Comparison of ENCODE assay signal across 20 cellular contexts in genomic region chr2:66379473-66379872, GRCh38. TPM values are rescaled to one million over a fixed set of nuclear protein-coding genes. Genes with fewer than 3 reads are reported as not detected.
DNase-seq lines count a peak whose midpoint lies in the region; ATAC-seq, FAIRE-seq and TF ChIP-seq lines count a peak whose summit lies in the region.
"Had no signal": no experiment of that assay in that cellular context is flagged by ENCODE, and none has a peak within 500 bp of the region (broad histone marks: within the 10 kb centered on the region; RNA-seq: fewer than 3 reads in every experiment).

No MANE protein-coding gene starts in this region.

- H3K4me1 ChIP-seq in A549 (no peaks in the 10 kb centered on the region), K562 (replicated peaks in 1 of 2; ENCODE audit: control insufficient read depth in 2 of 2, insufficient read depth in 2 of 2, low read length in 2 of 2) (no peaks in the 10 kb centered on the region), aorta (ENCODE audit: control insufficient read depth in 1 of 2, insufficient read depth in 2 of 2, low read length in 2 of 2) (no peaks in the 10 kb centered on the region)
- H3K4me1 ChIP-seq: BLaER1 treated with 17β-estradiol and CSF1 and Interleukin-3, amounts not matched to agents 10 nM and 100 nM; Caco-2 had no signal

- TF ChIP-seq POLR2A in A549 (IDR thresholded peaks at IDR 0.05; ENCODE audit: low read length) (no peak), K562 (conservative IDR thresholded peaks at IDR 0.05) (no peak)

- TF ChIP-seq CTCF in A549 (IDR thresholded peaks at IDR 0.05) (no peak), K562 (IDR thresholded peaks at IDR 0.05 in 2 of 3, conservative IDR thresholded peaks at IDR 0.05 in 1 of 3; ENCODE audit: insufficient read depth in 2 of 3, low read depth in 1 of 3, low read length in 3 of 3) (no peak)

- no peak for TF ChIP-seq EP300 in A549 (IDR thresholded peaks at IDR 0.05)
- TF ChIP-seq EP300 in K562 (IDR thresholded peaks at IDR 0.05; ENCODE audit: low read length), result no peak

- intact Hi-C loops in K562 (cut with micrococcal nuclease) (no loop called here), aorta (cut with DNase I) (no loop called here)

- FAIRE-seq in A204.1 (lab: Jason Lieb, UNC), result peak; percentile 3
- FAIRE-seq in A549 (lab: Jason Lieb, UNC), result no peak
- no peak for FAIRE-seq in K562 (lab: Jason Lieb, UNC)
- FAIRE-seq in HTR-8/SVneo (lab: Jason Lieb, UNC), result no peak
- FAIRE-seq: D721Med, G401.6, GM12891, GM19239 had no signal

- no peaks in the 10 kb centered on the region for H4K20me1 ChIP-seq in K562 (replicated peaks; ENCODE audit: control insufficient read depth, insufficient read depth, low read length)
- H4K20me1 ChIP-seq: BLaER1 treated with 17β-estradiol and CSF1 and Interleukin-3, amounts not matched to agents 10 nM and 100 nM had no signal

- H3K79me2 ChIP-seq in K562 (ENCODE audit: control insufficient read depth, insufficient read depth, low read length), result no peaks in the 10 kb centered on the region

- in situ Hi-C loops in K562 (cut with MboI), result no loop called here

- ATAC-seq in A549 (no peak), K562 (no peak), aorta (ENCODE audit: low FRiP score) (no peak)
- ATAC-seq: CD8-positive, alpha-beta T cell had no signal

- TF ChIP-seq RAD21 in A549 (conservative IDR thresholded peaks at IDR 0.05 in 1 of 2, IDR thresholded peaks at IDR 0.05 in 1 of 2) (no peak), K562 (CRISPR knock-in tag; conservative IDR thresholded peaks at IDR 0.05 in 1 of 2, IDR thresholded peaks at IDR 0.05 in 1 of 2) (no peak)

- no peak overlapping the region for H3K9ac ChIP-seq in K562 (ENCODE audit: insufficient read depth in 1 of 2, low read depth in 2 of 2, low read length in 2 of 2)
- H3K9ac ChIP-seq: BLaER1 treated with 17β-estradiol and CSF1 and Interleukin-3, amounts not matched to agents 10 nM and 100 nM had no signal

- CTCF ChIA-PET in A549 (lab: Yijun Ruan, JAX), result interaction anchor here (0.8 to 1.0 kb wide), 2 partner anchors 9 to 50 kb away, joined by 3 read pairs; no protein-coding TSS in a partner anchor
- CTCF ChIA-PET in K562 (lab: Yijun Ruan, JAX; ENCODE audit: low intra/inter-chr PET ratio), result no interaction called here

- H3K9me1 ChIP-seq in K562 (ENCODE audit: control insufficient read depth, insufficient read depth, low read length), result no peaks in the 10 kb centered on the region

- no peak overlapping the region for H3K27ac ChIP-seq in A549
- no peak overlapping the region for H3K27ac ChIP-seq in K562 (ENCODE audit: extremely low read depth, low read depth, low read length)
- no peak overlapping the region for H3K27ac ChIP-seq in aorta (ENCODE audit: low read depth in 1 of 2, low read length in 2 of 2)
- H3K27ac ChIP-seq: BLaER1 treated with 17β-estradiol and CSF1 and Interleukin-3, amounts not matched to agents 10 nM and 100 nM; C4-2B had no signal

- no peaks in the 10 kb centered on the region for H3K9me3 ChIP-seq in A549
- H3K9me3 ChIP-seq in K562 (replicated peaks; ENCODE audit: control insufficient read depth, insufficient read depth, low read depth, low read length), result no peaks in the 10 kb centered on the region
- no peaks in the 10 kb centered on the region for H3K9me3 ChIP-seq in aorta (ENCODE audit: control insufficient read depth, low read length)
- H3K9me3 ChIP-seq: BLaER1 treated with 17β-estradiol and CSF1 and Interleukin-3, amounts not matched to agents 10 nM and 100 nM; Caco-2 had no signal

- POLR2A ChIA-PET in A549 (lab: Yijun Ruan, JAX) (no interaction called here), K562 (lab: Yijun Ruan, JAX) (no interaction called here)

- H3K4me2 ChIP-seq in A549 (no peak overlapping the region), K562 (ENCODE audit: insufficient read depth, low read length) (no peak overlapping the region)
- H3K4me2 ChIP-seq: BLaER1 treated with 17β-estradiol and CSF1 and Interleukin-3, amounts not matched to agents 10 nM and 100 nM had no signal

- H3K4me3 ChIP-seq in A549 (no peak overlapping the region), K562 (no peak overlapping the region), aorta (ENCODE audit: low read length in 2 of 2) (no peak overlapping the region)
- H3K4me3 ChIP-seq: BLaER1 treated with 17β-estradiol and CSF1 and Interleukin-3, amounts not matched to agents 10 nM and 100 nM had no signal

- no peaks in the 10 kb centered on the region for H3K36me3 ChIP-seq in K562 (ENCODE audit: control insufficient read depth, insufficient read depth, low read length)
- no peaks in the 10 kb centered on the region for H3K36me3 ChIP-seq in aorta (ENCODE audit: control insufficient read depth in 1 of 2, insufficient read depth in 2 of 2, low read length in 1 of 2)
- H3K36me3 ChIP-seq: BLaER1 treated with 17β-estradiol and CSF1 and Interleukin-3, amounts not matched to agents 10 nM and 100 nM had no signal

- no TSS peak for BruUV-seq in K562 (replicated peaks; lab: Mats Ljungman, UMichigan)

- DNase-seq in A549 (ENCODE audit: low read depth in 1 of 2, low spot score in 1 of 2) (no peak), K562 (ENCODE audit: extremely low read depth in 1 of 4, low spot score in 3 of 4) (no peak), 8988T (no peak), aorta (no peak), HTR-8/SVneo (ENCODE audit: insufficient read length, low spot score) (no peak)
- DNase-seq: AML-193; Caco-2; Calu3; CD4-positive, alpha-beta T cell; CD8-positive, alpha-beta T cell; DMS79 treated with DMSO at 0.1 percent for 48 hours; GF-D8 had no signal

- H3K27me3 ChIP-seq in K562 (ENCODE audit: control insufficient read depth in 2 of 2, insufficient read depth in 2 of 2, low read length in 2 of 2), result peaks cover 6 to 11% of the 10 kb centered on the region in 2 experiments; a peak in 3 of 5 replicates
- no peaks in the 10 kb centered on the region for H3K27me3 ChIP-seq in aorta (ENCODE audit: control insufficient read depth in 1 of 2, insufficient read depth in 2 of 2, low read length in 1 of 2)
- H3K27me3 ChIP-seq: BLaER1 treated with 17β-estradiol and CSF1 and Interleukin-3, amounts not matched to agents 10 nM and 100 nM had no signal

- H2AFZ ChIP-seq in K562 (ENCODE audit: low read depth, low read length), result no peak overlapping the region

TF ChIP-seq in A549, 52 proteins besides CTCF, POLR2A, EP300 and RAD21:
- TF ChIP-seq SREBF2 (IDR thresholded peaks at IDR 0.05), result no peak
- TF ChIP-seq MAFK (IDR thresholded peaks at IDR 0.05; ENCODE audit: partially characterized antibody), result peak; percentile 56

TF ChIP-seq in K562, 482 proteins besides CTCF, POLR2A, EP300 and RAD21:
- TF ChIP-seq ZNF316 (IDR thresholded peaks at IDR 0.05) (peak; percentile 66), ZNF347 (CRISPR knock-in tag; IDR thresholded peaks at IDR 0.05; ENCODE audit: low read depth) (no peak), C11orf30 (IDR thresholded peaks at IDR 0.05; ENCODE audit: low read depth) (peak; percentile 35; the same call in 1 of the 2 replicates), MAFG (tag; conservative IDR thresholded peaks at IDR 0.05) (peak; percentile 29; the same call in 1 of the 2 replicates)

RNA-seq across cellular contexts. Expression of gene MEIS1, which starts 55.5 kb away (rescaled TPM):
- polyA plus RNA-seq in A549 (2011; rRNA removed) (2.9 and 4.2 TPM in 2 replicates), A549 (2017; fragmentation: RNase III; extraction: RNeasy Plus Mini Kit Qiagen cat#74134 plus additional on column Dnase treatment) (1.9 to 2.1 TPM (median 2.0 TPM) in 3 replicates), K562 (2011; rRNA removed) (4.7 and 6.7 TPM in 2 replicates), K562 (2014; fragmentation: Illumina TruSeq; extraction: Trizol) (3.5 and 3.9 TPM in 2 replicates), K562 (2014; fragmentation: Nextera tagmentation; extraction: Ambion mirVana) (1 to 10 TPM; 2.3 to 6.7 TPM), K562 (2014; rRNA removed) (4.7 and 8.1 TPM in 2 replicates), aorta (10 to 100 TPM in 1 of 2 donors, 1 to 10 TPM in 1; 7.6 to 31.5 TPM)
- polyA plus RNA-seq in A549 (2012; cell fraction: cytosol; rRNA removed), result 0.70 and 0.97 TPM in 2 replicates
- 1.9 and 2.3 TPM in 2 replicates for polyA plus RNA-seq in A549 (2012; cell fraction: nucleus; rRNA removed)
- polyA minus RNA-seq in A549 (2011; rRNA and poly(A)+ RNA removed), result 12.2 and 12.5 TPM in 2 replicates
- total RNA-seq in K562 (2011; cell fraction: chromatin; rRNA removed; ENCODE audit: low replicate concordance), result 13.6 and 52.6 TPM in 2 replicates
- 11.7 and 15.3 TPM in 2 replicates for total RNA-seq in K562 (2011; cell fraction: nucleolus; rRNA removed)
- 23.2 and 31.9 TPM in 2 replicates for total RNA-seq in K562 (2011; cell fraction: nucleoplasm; rRNA removed)
- total RNA-seq in K562 (2014; rRNA removed) (5.6 and 7.1 TPM in 2 replicates), K562 (2014; rRNA removed; fragmentation: Illumina TruSeq; extraction: Trizol) (5.9 and 8.0 TPM in 2 replicates), K562 (2015; rRNA removed; fragmentation: Illumina TruSeq; extraction: Trizol) (7.1 and 7.5 TPM in 2 replicates), K562 (2021) (8.7 and 9.0 TPM in 2 replicates), aorta (10 to 100 TPM; 35.4 to 76.6 TPM)
- 3.0 and 4.7 TPM in 2 replicates for polyA plus RNA-seq in K562 (2011; cell fraction: cytosol; rRNA removed)
- polyA plus RNA-seq in K562 (2011; cell fraction: nucleus; rRNA removed), result 13.1 and 17.8 TPM in 2 replicates
- polyA plus RNA-seq in K562 (2012), result 4.0 and 4.8 TPM in 2 replicates
- 18.2 and 28.5 TPM in 2 replicates for polyA minus RNA-seq in K562 (2011; rRNA and poly(A)+ RNA removed)
- 4.7 and 5.2 TPM in 2 replicates for polyA minus RNA-seq in K562 (2011; cell fraction: cytosol; rRNA and poly(A)+ RNA removed)
- polyA minus RNA-seq in K562 (2011; cell fraction: nucleus; rRNA and poly(A)+ RNA removed), result 19.8 and 25.3 TPM in 2 replicates
- total RNA-seq: B cell; CD4-positive, alpha-beta T cell; CD8-positive, alpha-beta T cell had no signal
